In the genomic region with DNA sequence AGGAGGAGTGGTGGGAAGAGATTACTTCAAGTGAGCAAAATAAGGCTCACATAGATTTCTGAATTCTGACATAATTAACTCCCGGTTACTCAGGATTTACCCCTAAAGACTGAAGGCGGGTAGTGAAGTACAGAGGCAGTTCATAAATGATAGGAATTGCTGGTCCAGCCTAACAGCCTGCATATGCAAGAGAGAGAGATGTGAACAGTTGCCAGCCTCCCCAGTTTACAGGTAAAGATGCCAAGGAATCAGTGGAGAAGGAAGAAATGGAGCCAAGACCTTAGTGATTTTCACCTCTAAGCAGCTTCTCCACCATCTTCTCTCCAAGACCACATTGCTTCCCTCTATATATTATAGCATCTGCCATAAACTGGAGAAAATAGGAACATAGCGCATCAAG, we compare ENCODE assay signal across 14 cellular contexts.
DNase-seq lines count a peak whose midpoint lies in the region; TF ChIP-seq lines count a peak whose summit lies in the region.
"Had no signal": no experiment of that assay in that cellular context is flagged by ENCODE, and none has a peak within 500 bp of the region (broad histone marks: within the 10 kb centered on the region; RNA-seq: fewer than 3 reads in every experiment).

No MANE protein-coding gene starts in this region.

- no peaks in the 10 kb centered on the region for H3K36me3 ChIP-seq in sigmoid colon
- H3K36me3 ChIP-seq: HAP-1 had no signal

- peaks cover 0 to 2% (median 0%) of the 10 kb centered on the region in 6 donors for H3K9me3 Mint-ChIP-seq in immature natural killer cell

- peak overlapping the region; percentile 62 for H3K27ac ChIP-seq in caudate nucleus (ENCODE audit: low read depth, low read length)
- no peak overlapping the region for H3K27ac ChIP-seq in sigmoid colon
- H3K27ac ChIP-seq: C4-2B had no signal

- 88 to 92% methylated on average over 3 of the region's 3 CpGs for WGBS in sigmoid colon, 2 donors

- TF ChIP-seq CTCF in sigmoid colon (IDR thresholded peaks at IDR 0.05): no peak

- DNase-seq in A172 (ENCODE audit: low spot score) (peak; percentile 4), NCI-H2227 (lab: John Stamatoyannopoulos, UW; ENCODE audit: unreplicated experiment) (peak; percentile 32), caudate nucleus (lab: John Stamatoyannopoulos, UW) (peak in 1 of 61 donors; percentile 80), middle frontal gyrus (ENCODE audit: extremely low spot score, low spot score) (peak; percentile 36), NCI-H1930 (lab: John Stamatoyannopoulos, UW) (no peak), NCI-H2029 treated with DMSO at 0.1 percent for 48 hours (lab: John Stamatoyannopoulos, UW) (no peak), immature natural killer cell (no peak), sigmoid colon (no peak)
- DNase-seq: Caco-2, DMS53, NCI-H526 treated with DMSO at 0.1 percent for 48 hours had no signal

- no peaks in the 10 kb centered on the region for H3K27me3 ChIP-seq in sigmoid colon

- TF ChIP-seq POLR2A in sigmoid colon (IDR thresholded peaks at IDR 0.05): no peak

- TF ChIP-seq EP300 in sigmoid colon (IDR thresholded peaks at IDR 0.05): no peak

- no peaks in the 10 kb centered on the region for H3K36me3 Mint-ChIP-seq in immature natural killer cell

- intact Hi-C loops in sigmoid colon (cut with DNase I): no loop called here

- H3K9me3 ChIP-seq in sigmoid colon: no peaks in the 10 kb centered on the region
- H3K9me3 ChIP-seq: Caco-2, HAP-1 had no signal

- H3K27ac Mint-ChIP-seq in immature natural killer cell: no peak overlapping the region

- no peaks in the 10 kb centered on the region for H3K27me3 Mint-ChIP-seq in immature natural killer cell (ENCODE audit: low read depth in 3 of 3)

- H3K4me3 ChIP-seq in sigmoid colon: no peak overlapping the region
- H3K4me3 ChIP-seq: GM12878, HAP-1 had no signal

- no peak overlapping the region for H3K4me3 Mint-ChIP-seq in immature natural killer cell

- peaks cover 0 to 21% (median 13%) of the 10 kb centered on the region in 4 donors for H3K4me1 ChIP-seq in sigmoid colon
- H3K4me1 ChIP-seq: Caco-2, HAP-1 had no signal

- no peaks in the 10 kb centered on the region for H3K4me1 Mint-ChIP-seq in immature natural killer cell

Comparison
In these comparisons a context has a peak if more than half of its experiments do, and no peak if none do; other contexts are left out.
1. DNase-seq: peak in A172 (single experiment), NCI-H2227 (single experiment) and middle frontal gyrus (single experiment); none in NCI-H1930 (0 of 2), NCI-H2029 treated with DMSO at 0.1 percent for 48 hours (single experiment), immature natural killer cell (0 of 3) and sigmoid colon (single experiment).